Comparison of ENCODE assay signal across 26 cellular contexts in the genomic region with DNA sequence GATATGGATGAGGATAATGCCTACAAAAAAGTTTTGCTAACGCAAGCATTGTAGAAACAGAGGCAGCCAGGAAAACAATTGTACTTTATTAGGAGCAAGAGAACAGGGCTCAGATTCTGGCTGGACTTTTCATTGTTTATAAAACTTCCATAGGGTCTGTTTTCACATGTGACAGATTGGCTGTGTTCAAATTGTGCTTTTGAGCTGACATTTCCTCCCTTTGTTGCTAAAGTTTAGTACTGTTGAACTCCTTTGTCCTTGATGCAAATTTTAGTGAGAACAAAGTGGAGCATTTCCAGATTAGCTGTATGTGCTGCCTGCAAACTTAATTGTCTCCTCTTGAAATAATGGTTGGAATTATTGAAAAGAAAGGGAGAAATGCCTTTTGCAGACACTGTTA.
"Had no signal": no experiment of that assay in that cellular context is flagged by ENCODE, and none has a peak within 500 bp of the region (broad histone marks: within the 10 kb centered on the region; RNA-seq: fewer than 3 reads in every experiment).

No MANE protein-coding gene starts in this region.

- H3K27ac Mint-ChIP-seq: activated naive CD4-positive, alpha-beta T cell treated with anti-CD3 and anti-CD28 coated beads, Interleukin-2, amount 10 ng/mL, durations not matched to agents 7 days and 5 days; activated naive CD8-positive, alpha-beta T cell treated with anti-CD3 and anti-CD28 coated beads, Interleukin-2, amount 50 U/mL, for 24 hours; brain; nephron progenitor cell; T-helper 1 cell treated with Interleukin-12 subunit alpha and Interleukin-12 subunit beta and Interleukin-4 antibody, amounts not matched to agents 30 μg/mL and 1 μg/mL, for 36 hours had no signal

- DNase-seq: activated CD4-positive, alpha-beta T cell treated with anti-CD3 and anti-CD28 coated beads, Interleukin-2, amount 50 U/mL, for 1 hour; activated CD8-positive, alpha-beta memory T cell treated with anti-CD3 and anti-CD28 coated beads, Interleukin-2, amount 50 U/mL, for 4 hours; activated effector memory CD4-positive, alpha-beta T cell treated with Interleukin-2 at 50 U/mL for 16 hours; activated naive CD4-positive, alpha-beta T cell treated with anti-CD3 and anti-CD28 coated beads, Interleukin-2, amount 10 ng/mL, durations not matched to agents 7 days and 5 days; activated naive CD8-positive, alpha-beta T cell treated with anti-CD3 and anti-CD28 coated beads, Interleukin-2, amount 50 U/mL, for 24 hours; activated T-cell treated with anti-CD3 and anti-CD28 coated beads, Interleukin-2, amount 50 U/mL, for 4 hours; anterior cingulate cortex; central memory CD4-positive, alpha-beta T cell; colonic mucosa; esophagus squamous epithelium; hippocampal formation; islet precursor cell; left colon; midbrain; nephron progenitor cell; psoas muscle; right lobe of liver; small intestine; stimulated activated CD4-positive, alpha-beta T cell treated with anti-CD3 and anti-CD28 coated beads, Interleukin-4, amount 100 ng/mL, for 1 hour; stomach; upper lobe of right lung had no signal

- H3K9me3 Mint-ChIP-seq: activated naive CD4-positive, alpha-beta T cell treated with anti-CD3 and anti-CD28 coated beads, Interleukin-2, amount 10 ng/mL, durations not matched to agents 7 days and 5 days; activated naive CD8-positive, alpha-beta T cell treated with anti-CD3 and anti-CD28 coated beads, Interleukin-2, amount 50 U/mL, for 24 hours; activated T-cell treated with anti-CD3 and anti-CD28 coated beads, Interleukin-2, amount 50 U/mL, for 4 hours; brain; nephron progenitor cell; T-helper 1 cell treated with Interleukin-12 subunit alpha and Interleukin-12 subunit beta and Interleukin-4 antibody, amounts not matched to agents 30 μg/mL and 1 μg/mL, for 36 hours had no signal

- H3K27me3 Mint-ChIP-seq: activated naive CD8-positive, alpha-beta T cell treated with anti-CD3 and anti-CD28 coated beads, Interleukin-2, amount 50 U/mL, for 24 hours; brain had no signal

- H3K36me3 ChIP-seq: colonic mucosa, esophagus squamous epithelium, right lobe of liver, stomach, thoracic aorta, upper lobe of right lung had no signal

- H3K27ac ChIP-seq: colonic mucosa, esophagus squamous epithelium, psoas muscle, right lobe of liver, stomach, thoracic aorta, upper lobe of right lung had no signal

- H3K27me3 ChIP-seq: colonic mucosa, esophagus squamous epithelium, right lobe of liver, stomach, upper lobe of right lung had no signal

- H3K4me1 ChIP-seq: colonic mucosa, esophagus squamous epithelium, psoas muscle, right lobe of liver, stomach had no signal

- H3K4me3 Mint-ChIP-seq: activated naive CD4-positive, alpha-beta T cell treated with anti-CD3 and anti-CD28 coated beads, Interleukin-2, amount 10 ng/mL, durations not matched to agents 7 days and 5 days; activated naive CD8-positive, alpha-beta T cell treated with anti-CD3 and anti-CD28 coated beads, Interleukin-2, amount 50 U/mL, for 24 hours; activated T-cell treated with anti-CD3 and anti-CD28 coated beads, Interleukin-2, amount 50 U/mL, for 4 hours; brain; nephron progenitor cell; T-helper 1 cell treated with Interleukin-12 subunit alpha and Interleukin-12 subunit beta and Interleukin-4 antibody, amounts not matched to agents 30 μg/mL and 1 μg/mL, for 36 hours had no signal

- H3K36me3 Mint-ChIP-seq: activated naive CD4-positive, alpha-beta T cell treated with anti-CD3 and anti-CD28 coated beads, Interleukin-2, amount 10 ng/mL, durations not matched to agents 7 days and 5 days had no signal

- H3K9me3 ChIP-seq: colonic mucosa, esophagus squamous epithelium, psoas muscle, right lobe of liver, stomach, thoracic aorta, upper lobe of right lung had no signal

- H3K4me1 Mint-ChIP-seq: activated naive CD4-positive, alpha-beta T cell treated with anti-CD3 and anti-CD28 coated beads, Interleukin-2, amount 10 ng/mL, durations not matched to agents 7 days and 5 days; activated naive CD8-positive, alpha-beta T cell treated with anti-CD3 and anti-CD28 coated beads, Interleukin-2, amount 50 U/mL, for 24 hours had no signal

- ATAC-seq: activated CD4-positive, CD25-positive, alpha-beta regulatory T cell treated with anti-CD3 and anti-CD28 coated beads, Interleukin-2, amount 50 U/mL, for 24 hours; activated naive CD8-positive, alpha-beta T cell treated with anti-CD3 and anti-CD28 coated beads, Interleukin-2, amount 50 U/mL, for 24 hours; activated T-cell treated with anti-CD3 and anti-CD28 coated beads, Interleukin-2, amount 50 U/mL, for 4 hours; left colon; psoas muscle; right lobe of liver; upper lobe of right lung had no signal

- H3K4me3 ChIP-seq: colonic mucosa, esophagus squamous epithelium, lung, psoas muscle, right lobe of liver, stomach, thoracic aorta, upper lobe of right lung had no signal
